In the genomic region with DNA sequence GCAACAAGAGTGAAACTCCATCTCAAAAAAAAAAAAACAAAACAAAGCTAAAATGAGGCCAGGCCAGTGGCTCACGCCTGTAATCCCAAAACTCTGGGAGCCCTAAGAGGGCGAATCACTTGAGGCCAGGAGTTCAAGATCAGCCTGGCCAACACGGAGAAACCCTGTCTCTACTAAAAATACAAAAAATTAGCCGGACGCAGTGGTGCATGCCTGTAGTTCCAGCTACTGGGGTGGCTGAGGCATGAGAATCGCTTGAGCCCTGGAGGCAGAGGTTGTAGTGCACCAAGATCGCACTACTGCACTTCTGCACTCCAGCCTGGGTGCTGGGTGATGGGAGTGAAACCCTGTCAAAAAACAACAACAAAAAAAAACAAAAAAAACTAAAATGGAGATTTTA, we compare ENCODE assay signal across 1 cellular context.
TF ChIP-seq lines count a peak whose summit lies in the region.

No MANE protein-coding gene starts in this region.

TF ChIP-seq in GM12878, 131 proteins besides CTCF, POLR2A, EP300 and RAD21 (continued from another document):
- TF ChIP-seq MTA2 (IDR thresholded peaks at IDR 0.05; ENCODE audit: low read depth) (no peak), ATF7 (IDR thresholded peaks at IDR 0.05; ENCODE audit: low read depth) (0 out of 2 replicates have a peak, but pooled peaks have one; percentile 32), TAF1 (IDR thresholded peaks at IDR 0.05; ENCODE audit: borderline replicate concordance, low read depth, low read length) (no peak), KAT2A (conservative IDR thresholded peaks at IDR 0.05; ENCODE audit: control insufficient read depth, low read depth, low read length) (no peak), CHD1 (IDR thresholded peaks at IDR 0.05; ENCODE audit: low read depth, low read length) (no peak), SMAD1 (IDR thresholded peaks at IDR 0.05; ENCODE audit: low read depth, partially characterized antibody) (no peak), GATAD2B (conservative IDR thresholded peaks at IDR 0.05; ENCODE audit: low read depth) (no peak), TCF12 (IDR thresholded peaks at IDR 0.05; ENCODE audit: low read depth, low read length) (no peak), ESRRA (IDR thresholded peaks at IDR 0.05; ENCODE audit: low read length) (no peak), MEF2A (IDR thresholded peaks at IDR 0.05; ENCODE audit: insufficient read depth, low read depth, low read length) (no peak), MYB (IDR thresholded peaks at IDR 0.05; ENCODE audit: borderline replicate concordance, low read depth, low read length) (no peak), NR2F1 (conservative IDR thresholded peaks at IDR 0.05) (no peak), EED (IDR thresholded peaks at IDR 0.05; ENCODE audit: low read depth) (no peak), PAX8 (IDR thresholded peaks at IDR 0.05) (no peak), RAD51 (IDR thresholded peaks at IDR 0.05) (no peak), BRCA1 (IDR thresholded peaks at IDR 0.05; ENCODE audit: low read depth, low read length) (no peak), MAX (IDR thresholded peaks at IDR 0.05; ENCODE audit: low read depth, low read length) (no peak), NR2C2 (IDR thresholded peaks at IDR 0.05; ENCODE audit: borderline replicate concordance, control insufficient read depth, insufficient read length, low read depth) (no peak), YBX1 (IDR thresholded peaks at IDR 0.05) (no peak), RFX5 (IDR thresholded peaks at IDR 0.05; ENCODE audit: low read depth, low read length) (no peak), MTA3 (IDR thresholded peaks at IDR 0.05; ENCODE audit: borderline replicate concordance, low read length) (no peak)
- TF ChIP-seq, protein P1, sequence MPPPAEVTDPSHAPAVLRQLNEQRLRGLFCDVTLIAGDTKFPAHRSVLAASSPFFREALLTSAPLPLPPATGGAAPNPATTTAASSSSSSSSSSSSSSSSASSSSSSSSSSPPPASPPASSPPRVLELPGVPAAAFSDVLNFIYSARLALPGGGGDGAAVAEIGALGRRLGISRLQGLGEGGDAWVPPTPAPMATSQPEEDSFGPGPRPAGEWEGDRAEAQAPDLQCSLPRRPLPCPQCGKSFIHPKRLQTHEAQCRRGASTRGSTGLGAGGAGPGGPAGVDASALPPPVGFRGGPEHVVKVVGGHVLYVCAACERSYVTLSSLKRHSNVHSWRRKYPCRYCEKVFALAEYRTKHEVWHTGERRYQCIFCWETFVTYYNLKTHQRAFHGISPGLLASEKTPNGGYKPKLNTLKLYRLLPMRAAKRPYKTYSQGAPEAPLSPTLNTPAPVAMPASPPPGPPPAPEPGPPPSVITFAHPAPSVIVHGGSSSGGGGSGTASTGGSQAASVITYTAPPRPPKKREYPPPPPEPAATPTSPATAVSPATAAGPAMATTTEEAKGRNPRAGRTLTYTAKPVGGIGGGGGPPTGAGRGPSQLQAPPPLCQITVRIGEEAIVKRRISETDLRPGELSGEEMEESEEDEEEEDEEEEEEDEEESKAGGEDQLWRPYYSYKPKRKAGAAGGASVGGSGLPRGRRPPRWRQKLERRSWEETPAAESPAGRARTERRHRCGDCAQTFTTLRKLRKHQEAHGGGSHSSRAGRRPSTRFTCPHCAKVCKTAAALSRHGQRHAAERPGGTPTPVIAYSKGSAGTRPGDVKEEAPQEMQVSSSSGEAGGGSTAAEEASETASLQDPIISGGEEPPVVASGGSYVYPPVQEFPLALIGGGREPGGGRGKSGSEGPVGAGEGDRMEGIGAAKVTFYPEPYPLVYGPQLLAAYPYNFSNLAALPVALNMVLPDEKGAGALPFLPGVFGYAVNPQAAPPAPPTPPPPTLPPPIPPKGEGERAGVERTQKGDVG (CRISPR knock-in tag; IDR thresholded peaks at IDR 0.05): no peak
- TF ChIP-seq, protein P2, sequence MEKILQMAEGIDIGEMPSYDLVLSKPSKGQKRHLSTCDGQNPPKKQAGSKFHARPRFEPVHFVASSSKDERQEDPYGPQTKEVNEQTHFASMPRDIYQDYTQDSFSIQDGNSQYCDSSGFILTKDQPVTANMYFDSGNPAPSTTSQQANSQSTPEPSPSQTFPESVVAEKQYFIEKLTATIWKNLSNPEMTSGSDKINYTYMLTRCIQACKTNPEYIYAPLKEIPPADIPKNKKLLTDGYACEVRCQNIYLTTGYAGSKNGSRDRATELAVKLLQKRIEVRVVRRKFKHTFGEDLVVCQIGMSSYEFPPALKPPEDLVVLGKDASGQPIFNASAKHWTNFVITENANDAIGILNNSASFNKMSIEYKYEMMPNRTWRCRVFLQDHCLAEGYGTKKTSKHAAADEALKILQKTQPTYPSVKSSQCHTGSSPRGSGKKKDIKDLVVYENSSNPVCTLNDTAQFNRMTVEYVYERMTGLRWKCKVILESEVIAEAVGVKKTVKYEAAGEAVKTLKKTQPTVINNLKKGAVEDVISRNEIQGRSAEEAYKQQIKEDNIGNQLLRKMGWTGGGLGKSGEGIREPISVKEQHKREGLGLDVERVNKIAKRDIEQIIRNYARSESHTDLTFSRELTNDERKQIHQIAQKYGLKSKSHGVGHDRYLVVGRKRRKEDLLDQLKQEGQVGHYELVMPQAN (conservative IDR thresholded peaks at IDR 0.05): no peak
- TF ChIP-seq, protein P3, sequence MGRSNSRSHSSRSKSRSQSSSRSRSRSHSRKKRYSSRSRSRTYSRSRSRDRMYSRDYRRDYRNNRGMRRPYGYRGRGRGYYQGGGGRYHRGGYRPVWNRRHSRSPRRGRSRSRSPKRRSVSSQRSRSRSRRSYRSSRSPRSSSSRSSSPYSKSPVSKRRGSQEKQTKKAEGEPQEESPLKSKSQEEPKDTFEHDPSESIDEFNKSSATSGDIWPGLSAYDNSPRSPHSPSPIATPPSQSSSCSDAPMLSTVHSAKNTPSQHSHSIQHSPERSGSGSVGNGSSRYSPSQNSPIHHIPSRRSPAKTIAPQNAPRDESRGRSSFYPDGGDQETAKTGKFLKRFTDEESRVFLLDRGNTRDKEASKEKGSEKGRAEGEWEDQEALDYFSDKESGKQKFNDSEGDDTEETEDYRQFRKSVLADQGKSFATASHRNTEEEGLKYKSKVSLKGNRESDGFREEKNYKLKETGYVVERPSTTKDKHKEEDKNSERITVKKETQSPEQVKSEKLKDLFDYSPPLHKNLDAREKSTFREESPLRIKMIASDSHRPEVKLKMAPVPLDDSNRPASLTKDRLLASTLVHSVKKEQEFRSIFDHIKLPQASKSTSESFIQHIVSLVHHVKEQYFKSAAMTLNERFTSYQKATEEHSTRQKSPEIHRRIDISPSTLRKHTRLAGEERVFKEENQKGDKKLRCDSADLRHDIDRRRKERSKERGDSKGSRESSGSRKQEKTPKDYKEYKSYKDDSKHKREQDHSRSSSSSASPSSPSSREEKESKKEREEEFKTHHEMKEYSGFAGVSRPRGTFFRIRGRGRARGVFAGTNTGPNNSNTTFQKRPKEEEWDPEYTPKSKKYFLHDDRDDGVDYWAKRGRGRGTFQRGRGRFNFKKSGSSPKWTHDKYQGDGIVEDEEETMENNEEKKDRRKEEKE (IDR thresholded peaks at IDR 0.05): no peak
